Comparison of ENCODE assay signal across 10 cellular contexts in genomic region chr14:31286456-31287293, GRCh38.
DNase-seq lines count a peak whose midpoint lies in the region; ATAC-seq and TF ChIP-seq lines count a peak whose summit lies in the region.
"Had no signal": no experiment of that assay in that cellular context is flagged by ENCODE, and none has a peak within 500 bp of the region (broad histone marks: within the 10 kb centered on the region; RNA-seq: fewer than 3 reads in every experiment).

No MANE protein-coding gene starts in this region.

- H3K27me3 Mint-ChIP-seq in naive thymus-derived CD4-positive, alpha-beta T cell = no peaks in the 10 kb centered on the region
- no peaks in the 10 kb centered on the region for H3K27me3 Mint-ChIP-seq in stimulated activated naive B cell treated with anti-CD40 and anti-IgM and Interleukin-4, amounts not matched to agents 10 μg/mL and 1 μg/mL and 100 μg/mL, for 72 hours
- H3K27me3 Mint-ChIP-seq: central memory CD8-positive, alpha-beta T cell had no signal

- no peak for DNase-seq in DND-41
- peak; percentile 24 for DNase-seq in Jurkat, Clone E6-1 (ENCODE audit: low read depth, low spot score)
- DNase-seq in brain microvascular endothelial cell = no peak
- DNase-seq in naive thymus-derived CD4-positive, alpha-beta T cell = peak in 3 of 9 donors; percentile 2 to 3 (median 3)
- no peak for DNase-seq in HuH-7.5 (ENCODE audit: low spot score)
- DNase-seq in stimulated activated naive B cell treated with anti-CD40 and anti-IgM and Interleukin-4, amounts not matched to agents 10 μg/mL and 1 μg/mL and 100 μg/mL, for 72 hours = no peak
- no peak for DNase-seq in GM13976 (ENCODE audit: low spot score)

- H3K4me3 ChIP-seq in DND-41 (ENCODE audit: low read depth in 1 of 2, low read length in 2 of 2) (no peak overlapping the region), brain microvascular endothelial cell (ENCODE audit: low read depth, low read length) (no peak overlapping the region)
- H3K4me3 ChIP-seq in Jurkat, Clone E6-1 (ENCODE audit: low read length) = no peak overlapping the region
- no peak overlapping the region for H3K4me3 ChIP-seq in naive thymus-derived CD4-positive, alpha-beta T cell (ENCODE audit: low read length)
- H3K4me3 ChIP-seq: SK-N-MC had no signal

- peaks cover 11% of the 10 kb centered on the region for H3K9me3 ChIP-seq in DND-41 (ENCODE audit: insufficient read depth, low read length, severe bottlenecking)
- H3K9me3 ChIP-seq in naive thymus-derived CD4-positive, alpha-beta T cell (ENCODE audit: control insufficient read depth in 2 of 3, low read length in 3 of 3) = no peaks in the 10 kb centered on the region

- POLR2A ChIA-PET in naive thymus-derived CD4-positive, alpha-beta T cell (lab: Charles Lee) = no interaction called here

- H3K4me3 Mint-ChIP-seq in naive thymus-derived CD4-positive, alpha-beta T cell = no peak overlapping the region
- no peak overlapping the region for H3K4me3 Mint-ChIP-seq in stimulated activated naive B cell treated with anti-CD40 and anti-IgM and Interleukin-4, amounts not matched to agents 10 μg/mL and 1 μg/mL and 100 μg/mL, for 72 hours
- H3K4me3 Mint-ChIP-seq: central memory CD8-positive, alpha-beta T cell had no signal

- H3K79me2 ChIP-seq in DND-41 (ENCODE audit: insufficient read depth, low read length) = no peaks in the 10 kb centered on the region

- ATAC-seq in DND-41 (ENCODE audit: insufficient read depth, low read depth) (peak; percentile 42; the same call in 1 of the 3 replicates), HG03520 (IDR thresholded peaks at IDR 0.05; ENCODE audit: unreplicated experiment) (no peak)
- ATAC-seq in naive thymus-derived CD4-positive, alpha-beta T cell = peak; percentile 31
- no peak for ATAC-seq in stimulated activated naive B cell treated with anti-CD40 and anti-IgM and Interleukin-4, amounts not matched to agents 10 μg/mL and 1 μg/mL and 100 μg/mL, for 72 hours (replicated peaks)

- no peaks in the 10 kb centered on the region for H3K4me1 ChIP-seq in DND-41 (ENCODE audit: insufficient read depth, low read length)
- H3K4me1 ChIP-seq in naive thymus-derived CD4-positive, alpha-beta T cell (ENCODE audit: control insufficient read depth in 2 of 2, insufficient read depth in 2 of 2, low read length in 2 of 2) = no peaks in the 10 kb centered on the region

- TF ChIP-seq CTCF in DND-41 (IDR thresholded peaks at IDR 0.05; ENCODE audit: borderline replicate concordance, extremely low read depth, low read length, poor library complexity, severe bottlenecking) (peak; percentile 31), brain microvascular endothelial cell (IDR thresholded peaks at IDR 0.05; ENCODE audit: low read depth, low read length, missing control alignments) (peak; percentile 66), GM13976 (IDR thresholded peaks at IDR 0.05; ENCODE audit: borderline replicate concordance, control extremely low read depth, extremely low read depth, insufficient read depth, missing control alignments) (no peak)

- peaks cover 0 to 8% (median 0%) of the 10 kb centered on the region in 7 donors for H3K4me1 Mint-ChIP-seq in naive thymus-derived CD4-positive, alpha-beta T cell
- peaks cover 4 to 17% of the 10 kb centered on the region in 2 donors for H3K4me1 Mint-ChIP-seq in stimulated activated naive B cell treated with anti-CD40 and anti-IgM and Interleukin-4, amounts not matched to agents 10 μg/mL and 1 μg/mL and 100 μg/mL, for 72 hours
- H3K4me1 Mint-ChIP-seq: central memory CD8-positive, alpha-beta T cell had no signal

- peaks cover 0 to 7% (median 4%) of the 10 kb centered on the region in 5 donors for H3K36me3 Mint-ChIP-seq in naive thymus-derived CD4-positive, alpha-beta T cell
- H3K36me3 Mint-ChIP-seq in stimulated activated naive B cell treated with anti-CD40 and anti-IgM and Interleukin-4, amounts not matched to agents 10 μg/mL and 1 μg/mL and 100 μg/mL, for 72 hours = peaks cover 8 to 9% of the 10 kb centered on the region in 2 donors

- no peak overlapping the region for H3K4me2 ChIP-seq in DND-41 (ENCODE audit: insufficient read depth, low read length)

- intact Hi-C loops in naive thymus-derived CD4-positive, alpha-beta T cell (cut with micrococcal nuclease) = no loop called here

- no peaks in the 10 kb centered on the region for H3K36me3 ChIP-seq in DND-41 (ENCODE audit: insufficient read depth, low read length)
- H3K36me3 ChIP-seq in brain microvascular endothelial cell (replicated peaks) = no peaks in the 10 kb centered on the region
- no peaks in the 10 kb centered on the region for H3K36me3 ChIP-seq in naive thymus-derived CD4-positive, alpha-beta T cell (ENCODE audit: control insufficient read depth in 2 of 3, insufficient read depth in 3 of 3, low read length in 3 of 3)

- H4K20me1 ChIP-seq in DND-41 (ENCODE audit: insufficient read depth, low read length) = no peaks in the 10 kb centered on the region

- in situ Hi-C loops in brain microvascular endothelial cell (cut with HindIII; ENCODE audit: low pct_ligation_motif_present, low sequenced_read_pairs) = no loop called here
- in situ Hi-C loops in GM13976 (cut with MboI; ENCODE audit: low sequenced_read_pairs, unreplicated experiment) = no loop called here

- H3K27me3 ChIP-seq in DND-41 (ENCODE audit: insufficient read depth, low read length, poor library complexity) (no peaks in the 10 kb centered on the region), brain microvascular endothelial cell (replicated peaks) (no peaks in the 10 kb centered on the region)
- H3K27me3 ChIP-seq in naive thymus-derived CD4-positive, alpha-beta T cell (ENCODE audit: control insufficient read depth in 2 of 2, insufficient read depth in 2 of 2, low read length in 2 of 2) = no peaks in the 10 kb centered on the region

- no peak overlapping the region for H2AFZ ChIP-seq in DND-41 (ENCODE audit: low read depth, low read length)

- peaks cover 0 to 5% (median 0%) of the 10 kb centered on the region in 11 donors for H3K9me3 Mint-ChIP-seq in naive thymus-derived CD4-positive, alpha-beta T cell
- H3K9me3 Mint-ChIP-seq in stimulated activated naive B cell treated with anti-CD40 and anti-IgM and Interleukin-4, amounts not matched to agents 10 μg/mL and 1 μg/mL and 100 μg/mL, for 72 hours = peaks cover 6 to 10% of the 10 kb centered on the region in 2 donors
- H3K9me3 Mint-ChIP-seq: central memory CD8-positive, alpha-beta T cell had no signal

- H3K27ac ChIP-seq in DND-41 (ENCODE audit: low read length) = no peak overlapping the region
- no peak overlapping the region for H3K27ac ChIP-seq in brain microvascular endothelial cell
- H3K27ac ChIP-seq in naive thymus-derived CD4-positive, alpha-beta T cell (ENCODE audit: low read depth, low read length) = no peak overlapping the region
- H3K27ac ChIP-seq: SK-N-MC had no signal

- CTCF ChIA-PET in naive thymus-derived CD4-positive, alpha-beta T cell (lab: Charles Lee) = no interaction called here

- no peak overlapping the region for H3K9ac ChIP-seq in DND-41 (ENCODE audit: low read depth, low read length)

- no peak overlapping the region for H3K27ac Mint-ChIP-seq in naive thymus-derived CD4-positive, alpha-beta T cell
- H3K27ac Mint-ChIP-seq in stimulated activated naive B cell treated with anti-CD40 and anti-IgM and Interleukin-4, amounts not matched to agents 10 μg/mL and 1 μg/mL and 100 μg/mL, for 72 hours = no peak overlapping the region

Comparison
In these comparisons a context has a peak if more than half of its experiments do, and no peak if none do; other contexts are left out.
1. ATAC-seq: peak in DND-41 (single experiment) and naive thymus-derived CD4-positive, alpha-beta T cell (single experiment); none in stimulated activated naive B cell treated with anti-CD40 and anti-IgM and Interleukin-4, amounts not matched to agents 10 μg/mL and 1 μg/mL and 100 μg/mL, for 72 hours (0 of 2) and HG03520 (single experiment).